Comparison of ENCODE assay signal across 8 cellular contexts in genomic region chr15:49876401-49877038, GRCh38.
DNase-seq lines count a peak whose midpoint lies in the region; ATAC-seq and TF ChIP-seq lines count a peak whose summit lies in the region.

No MANE protein-coding gene starts in this region.

- CTCF ChIA-PET in A673 (lab: Charles Lee) = no interaction called here

- no peak for DNase-seq in A673 (ENCODE audit: low spot score)
- peak in 1 of 3 donors; percentile 42 for DNase-seq in mucosa of descending colon
- no peak for DNase-seq in ecto neural progenitor cell (ENCODE audit: low spot score)
- DNase-seq in DMS114 treated with DMSO at 0.1 percent for 48 hours (lab: John Stamatoyannopoulos, UW; ENCODE audit: unreplicated experiment) = no peak
- DNase-seq in GOT3 (lab: John Stamatoyannopoulos, UW) = no peak

- no peak overlapping the region for H3K9ac ChIP-seq in endocrine pancreas (ENCODE audit: control insufficient read depth, insufficient read depth, low read length)

- intact Hi-C loops in A673 (cut with micrococcal nuclease; ENCODE audit: unreplicated experiment) (no loop called here), mucosa of descending colon (cut with DNase I, micrococcal nuclease) (no loop called here)

- H3K27me3 ChIP-seq in A673 (replicated peaks; ENCODE audit: insufficient read depth, low read depth, low read length, poor library complexity) = no peaks in the 10 kb centered on the region
- no peaks in the 10 kb centered on the region for H3K27me3 ChIP-seq in endocrine pancreas (ENCODE audit: control insufficient read depth, insufficient read depth, low read length)

- H3K4me3 ChIP-seq in A673 (ENCODE audit: low read depth, low read length, poor library complexity, severe bottlenecking) = no peak overlapping the region
- peak overlapping the region; percentile 48 for H3K4me3 ChIP-seq in endocrine pancreas (ENCODE audit: control insufficient read depth, insufficient read depth, low read length)
- no peak overlapping the region for H3K4me3 ChIP-seq in mucosa of descending colon

- POLR2A ChIA-PET in A673 (lab: Charles Lee; ENCODE audit: low non-redundant PET) = no interaction called here

- ATAC-seq in mucosa of descending colon (peak; percentile 75), HG03025 (IDR thresholded peaks at IDR 0.05; ENCODE audit: low FRiP score, unreplicated experiment) (no peak)

- H3K9me3 ChIP-seq in A673 (ENCODE audit: low read depth, low read length, poor library complexity, severe bottlenecking) (no peaks in the 10 kb centered on the region), endocrine pancreas (ENCODE audit: control insufficient read depth, low read length) (no peaks in the 10 kb centered on the region), mucosa of descending colon (no peaks in the 10 kb centered on the region)

- H3K4me1 ChIP-seq in A673 (ENCODE audit: insufficient read depth, low read length, poor library complexity, severe bottlenecking) = no peaks in the 10 kb centered on the region
- peaks cover 3% of the 10 kb centered on the region for H3K4me1 ChIP-seq in endocrine pancreas (ENCODE audit: control insufficient read depth, insufficient read depth, low read length)
- peaks cover 4% of the 10 kb centered on the region for H3K4me1 ChIP-seq in mucosa of descending colon (ENCODE audit: low read depth)

- H3K27ac ChIP-seq in A673 (ENCODE audit: low read depth, low read length, poor library complexity, severe bottlenecking) = no peak overlapping the region

- TF ChIP-seq CTCF in A673 (conservative IDR thresholded peaks at IDR 0.05; ENCODE audit: low read depth, low read length) (0 out of 2 replicates have a peak, but pooled peaks have one; percentile 15), LNCAP (IDR thresholded peaks at IDR 0.05) (peak; percentile 37; the same call in 1 of the 2 replicates), mucosa of descending colon (IDR thresholded peaks at IDR 0.05) (no peak)

- no TSS peak for BruUV-seq in A673 (replicated peaks; lab: Mats Ljungman, UMichigan)

- H3K36me3 ChIP-seq in A673 (ENCODE audit: insufficient read depth, low read length, poor library complexity, severe bottlenecking) (no peaks in the 10 kb centered on the region), endocrine pancreas (ENCODE audit: control insufficient read depth, insufficient read depth, low read length) (no peaks in the 10 kb centered on the region), mucosa of descending colon (ENCODE audit: low read depth) (no peaks in the 10 kb centered on the region)
